Comparison of ENCODE assay signal across 12 cellular contexts in genomic region chr7:108063520-108063933, GRCh38.
A peak's percentile ranks its signal among the peaks of the same experiment; 100 is the strongest.
DNase-seq lines count a peak whose midpoint lies in the region; ATAC-seq and TF ChIP-seq lines count a peak whose summit lies in the region.
"Had no signal": no experiment of that assay in that cellular context is flagged by ENCODE, and none has a peak within 500 bp of the region (broad histone marks: within the 10 kb centered on the region; RNA-seq: fewer than 3 reads in every experiment).

No MANE protein-coding gene starts in this region.

- DNase-seq in NB4 (ENCODE audit: low read depth) (peak; percentile 89), left kidney (ENCODE audit: low read depth, low spot score) (peak; percentile 56), T-helper 1 cell (no peak), coronary artery (ENCODE audit: low spot score) (no peak)
- DNase-seq in activated CD8-positive, alpha-beta memory T cell treated with anti-CD3 and anti-CD28 coated beads, Interleukin-2, amount 10 ng/mL, durations not matched to agents 7 days and 5 days: no peak
- DNase-seq: cerebellar nuclear complex, DMS79, sigmoid colon had no signal

- TF ChIP-seq POLR2A in NB4 (IDR thresholded peaks at IDR 0.05; ENCODE audit: extremely low read depth, insufficient read length): no peak

- H3K27me3 Mint-ChIP-seq in activated CD8-positive, alpha-beta memory T cell treated with anti-CD3 and anti-CD28 coated beads, Interleukin-2, amount 10 ng/mL, durations not matched to agents 7 days and 5 days: peaks cover 13% of the 10 kb centered on the region

- H3K27ac Mint-ChIP-seq in activated CD8-positive, alpha-beta memory T cell treated with anti-CD3 and anti-CD28 coated beads, Interleukin-2, amount 10 ng/mL, durations not matched to agents 7 days and 5 days: no peak overlapping the region
- H3K27ac Mint-ChIP-seq: memory B cell had no signal

- H3K4me1 Mint-ChIP-seq in activated CD8-positive, alpha-beta memory T cell treated with anti-CD3 and anti-CD28 coated beads, Interleukin-2, amount 10 ng/mL, durations not matched to agents 7 days and 5 days: peaks cover 2% of the 10 kb centered on the region
- H3K4me1 Mint-ChIP-seq: memory B cell had no signal

- CTCF ChIA-PET in activated CD8-positive, alpha-beta memory T cell treated with anti-CD3 and anti-CD28 coated beads, Interleukin-2, amount 10 ng/mL, durations not matched to agents 7 days and 5 days (lab: Charles Lee): no interaction called here

- TF ChIP-seq CTCF in NB4 (IDR thresholded peaks at IDR 0.05; ENCODE audit: low read depth, low read length) (no peak), coronary artery (IDR thresholded peaks at IDR 0.05) (no peak)

- no peak overlapping the region for H3K4me3 Mint-ChIP-seq in activated CD8-positive, alpha-beta memory T cell treated with anti-CD3 and anti-CD28 coated beads, Interleukin-2, amount 10 ng/mL, durations not matched to agents 7 days and 5 days
- H3K4me3 Mint-ChIP-seq: memory B cell had no signal

- H3K36me3 Mint-ChIP-seq in activated CD8-positive, alpha-beta memory T cell treated with anti-CD3 and anti-CD28 coated beads, Interleukin-2, amount 10 ng/mL, durations not matched to agents 7 days and 5 days: no peaks in the 10 kb centered on the region
- H3K36me3 Mint-ChIP-seq: memory B cell had no signal

- ATAC-seq in GM18499 (IDR thresholded peaks at IDR 0.05; ENCODE audit: insufficient read depth, unreplicated experiment) (peak; percentile 55), GM21526 (IDR thresholded peaks at IDR 0.05; ENCODE audit: low FRiP score, unreplicated experiment) (peak; percentile 69), HG03045 (IDR thresholded peaks at IDR 0.05; ENCODE audit: unreplicated experiment) (no peak)
- ATAC-seq in activated CD8-positive, alpha-beta memory T cell treated with anti-CD3 and anti-CD28 coated beads, Interleukin-2, amount 10 ng/mL, durations not matched to agents 7 days and 5 days: no peak

- H3K9me3 Mint-ChIP-seq in activated CD8-positive, alpha-beta memory T cell treated with anti-CD3 and anti-CD28 coated beads, Interleukin-2, amount 10 ng/mL, durations not matched to agents 7 days and 5 days (ENCODE audit: low read depth): no peaks in the 10 kb centered on the region

- H3K4me3 ChIP-seq in NB4 (ENCODE audit: low read depth, low read length): no peak overlapping the region
- no peak overlapping the region for H3K4me3 ChIP-seq in coronary artery
- H3K4me3 ChIP-seq: sigmoid colon had no signal

- no peak overlapping the region for H3K27ac ChIP-seq in coronary artery
- H3K27ac ChIP-seq: sigmoid colon had no signal

Comparison
In these comparisons a context has a peak if more than half of its experiments do, and no peak if none do; other contexts are left out.
1. ATAC-seq: peak in GM18499 (single experiment) and GM21526 (single experiment); none in activated CD8-positive, alpha-beta memory T cell treated with anti-CD3 and anti-CD28 coated beads, Interleukin-2, amount 10 ng/mL, durations not matched to agents 7 days and 5 days (single experiment) and HG03045 (single experiment).
2. DNase-seq: peak in NB4 (single experiment) and left kidney (single experiment); none in activated CD8-positive, alpha-beta memory T cell treated with anti-CD3 and anti-CD28 coated beads, Interleukin-2, amount 10 ng/mL, durations not matched to agents 7 days and 5 days (single experiment), T-helper 1 cell (0 of 5) and coronary artery (single experiment).